ENCODE assay signal across 18 cellular contexts in the genomic region with DNA sequence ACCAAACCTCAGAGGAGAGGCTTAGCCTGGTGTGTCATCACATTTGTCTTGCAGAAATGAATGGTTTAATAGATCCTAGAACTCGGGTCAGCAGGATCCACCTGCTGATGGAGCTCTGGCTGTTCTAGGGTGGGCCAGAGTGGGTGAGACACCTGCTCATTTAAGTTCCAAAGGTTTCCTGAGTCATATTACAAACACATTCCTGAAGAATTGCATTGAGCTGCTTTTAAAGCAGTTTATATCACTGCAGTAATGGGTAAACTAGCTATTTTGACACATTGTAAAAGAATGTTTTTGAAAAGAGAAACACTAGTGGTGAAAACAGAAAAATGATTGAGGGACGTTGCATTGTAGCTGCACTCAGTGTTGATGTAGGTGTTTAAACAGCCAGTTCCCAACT.
DNase-seq lines count a peak whose midpoint lies in the region; ATAC-seq, FAIRE-seq and TF ChIP-seq lines count a peak whose summit lies in the region.
"Had no signal": no experiment of that assay in that cellular context is flagged by ENCODE, and none has a peak within 500 bp of the region (broad histone marks: within the 10 kb centered on the region; RNA-seq: fewer than 3 reads in every experiment).

No MANE protein-coding gene starts in this region.

- TF ChIP-seq CTCF in astrocyte (IDR thresholded peaks at IDR 0.05; ENCODE audit: insufficient read depth, low read depth, low read length) (no peak), keratinocyte (optimal IDR thresholded peaks at IDR 0.05 in 1 of 3, IDR thresholded peaks at IDR 0.05 in 1 of 3, conservative IDR thresholded peaks at IDR 0.05 in 1 of 3; ENCODE audit: extremely low read depth in 1 of 3, insufficient read depth in 2 of 3, low read length in 3 of 3) (no peak), spleen (IDR thresholded peaks at IDR 0.05 in 8 of 11, conservative IDR thresholded peaks at IDR 0.05 in 3 of 11) (no peak)

- no peaks in the 10 kb centered on the region for H4K20me1 ChIP-seq in astrocyte (ENCODE audit: insufficient read depth, low read length)
- no peaks in the 10 kb centered on the region for H4K20me1 ChIP-seq in keratinocyte (ENCODE audit: control insufficient read depth, extremely low read depth, insufficient read depth, low read length)
- no peaks in the 10 kb centered on the region for H4K20me1 ChIP-seq in Karpas-422 (ENCODE audit: insufficient read depth, low read depth, low read length)

- H3K27ac Mint-ChIP-seq in astrocyte (ENCODE audit: unreplicated experiment) = peak overlapping the region; percentile 70
- H3K27ac Mint-ChIP-seq: activated CD4-positive, alpha-beta memory T cell treated with anti-CD3 and anti-CD28 coated beads, Interleukin-2, amount 10 ng/mL, durations not matched to agents 7 days and 5 days had no signal

- no peak overlapping the region for H3K4me3 Mint-ChIP-seq in astrocyte (ENCODE audit: unreplicated experiment)
- H3K4me3 Mint-ChIP-seq: activated CD4-positive, alpha-beta memory T cell treated with anti-CD3 and anti-CD28 coated beads, Interleukin-2, amount 10 ng/mL, durations not matched to agents 7 days and 5 days had no signal

- H3K4me3 ChIP-seq in astrocyte (ENCODE audit: insufficient read depth, low read depth, low read length) (no peak overlapping the region), keratinocyte (ENCODE audit: control insufficient read depth in 2 of 3, extremely low read depth in 1 of 3, insufficient read depth in 2 of 3, low read depth in 1 of 3, low read length in 3 of 3) (no peak overlapping the region), spleen (no peak overlapping the region), Karpas-422 (ENCODE audit: low read length) (no peak overlapping the region)
- H3K4me3 ChIP-seq: uterus had no signal

- H3K9ac ChIP-seq in astrocyte (ENCODE audit: low read length) = no peak overlapping the region
- H3K9ac ChIP-seq in keratinocyte (ENCODE audit: control insufficient read depth, extremely low read depth, insufficient read depth, low read length) = no peak overlapping the region
- H3K9ac ChIP-seq in Karpas-422 (ENCODE audit: low read length) = no peak overlapping the region

- no peaks in the 10 kb centered on the region for H3K27me3 Mint-ChIP-seq in astrocyte (ENCODE audit: low read depth, unreplicated experiment)
- H3K27me3 Mint-ChIP-seq: activated CD4-positive, alpha-beta memory T cell treated with anti-CD3 and anti-CD28 coated beads, Interleukin-2, amount 10 ng/mL, durations not matched to agents 7 days and 5 days had no signal

- H3K27ac ChIP-seq in astrocyte (ENCODE audit: low read depth, low read length) (peak overlapping the region; percentile 2), keratinocyte (ENCODE audit: control insufficient read depth, insufficient read depth, low read length) (no peak overlapping the region), spleen (no peak overlapping the region), Karpas-422 (ENCODE audit: low read length) (no peak overlapping the region)
- H3K27ac ChIP-seq: RWPE1, uterus had no signal

- peak; percentile 35 for DNase-seq in AG08396 (ENCODE audit: low spot score)
- peak; percentile 37 for DNase-seq in HT-29 (ENCODE audit: low spot score)
- peak; percentile 87 for DNase-seq in astrocyte (ENCODE audit: low read depth)
- peak; percentile 28 for DNase-seq in keratinocyte (ENCODE audit: low read depth, low spot score)
- DNase-seq in spleen = no peak
- no peak for DNase-seq in Karpas-422
- DNase-seq: activated CD4-positive, alpha-beta memory T cell treated with anti-CD3 and anti-CD28 coated beads, Interleukin-2, amount 10 ng/mL, durations not matched to agents 7 days and 5 days; activated gamma-delta T cell; GF-D8; NCI-H1105 treated with DMSO at 0.1 percent for 48 hours; NCI-H524 treated with DMSO at 0.1 percent for 48 hours; stimulated activated CD4-positive, alpha-beta T cell treated with anti-CD3 and anti-CD28 coated beads, Interleukin-2, amount 100 ng/mL, for 48 hours; uterus had no signal

- H3K27me3 ChIP-seq in astrocyte (ENCODE audit: insufficient read depth, low read length) = no peaks in the 10 kb centered on the region
- H3K27me3 ChIP-seq in keratinocyte (ENCODE audit: control insufficient read depth, extremely low read depth, insufficient read depth, low read length) = no peaks in the 10 kb centered on the region
- no peaks in the 10 kb centered on the region for H3K27me3 ChIP-seq in spleen (replicated peaks in 1 of 7)
- no peaks in the 10 kb centered on the region for H3K27me3 ChIP-seq in Karpas-422 (ENCODE audit: low read length)
- H3K27me3 ChIP-seq: BE2C, uterus had no signal

- H3K4me1 ChIP-seq in astrocyte (ENCODE audit: insufficient read depth, low read length) (peaks cover 12% of the 10 kb centered on the region), keratinocyte (ENCODE audit: control insufficient read depth, extremely low read depth, insufficient read depth, low read length) (no peaks in the 10 kb centered on the region), spleen (no peaks in the 10 kb centered on the region), Karpas-422 (ENCODE audit: low read length) (no peaks in the 10 kb centered on the region)
- H3K4me1 ChIP-seq: uterus had no signal

- peaks cover 31% of the 10 kb centered on the region for H3K4me1 Mint-ChIP-seq in astrocyte (ENCODE audit: low read depth, unreplicated experiment)
- H3K4me1 Mint-ChIP-seq: activated CD4-positive, alpha-beta memory T cell treated with anti-CD3 and anti-CD28 coated beads, Interleukin-2, amount 10 ng/mL, durations not matched to agents 7 days and 5 days had no signal

- intact Hi-C loops in spleen (cut with DNase I; ENCODE audit: low total_unique reads) = no loop called here

- WGBS in spleen, 5 donors = 71 to 81% (median 73%) methylated on average over 2 of the region's 2 CpGs

- H3K36me3 ChIP-seq in astrocyte (ENCODE audit: insufficient read depth, low read length) (no peaks in the 10 kb centered on the region), keratinocyte (ENCODE audit: control insufficient read depth in 2 of 2, extremely low read depth in 1 of 2, insufficient read depth in 2 of 2, low read length in 2 of 2) (no peaks in the 10 kb centered on the region), spleen (no peaks in the 10 kb centered on the region), Karpas-422 (ENCODE audit: insufficient read depth, low read length) (no peaks in the 10 kb centered on the region)
- H3K36me3 ChIP-seq: BE2C, uterus had no signal

- FAIRE-seq in astrocyte (lab: Jason Lieb, UNC) (peak; percentile 75), keratinocyte (lab: Jason Lieb, UNC) (no peak)

- H3K9me3 Mint-ChIP-seq in astrocyte (ENCODE audit: unreplicated experiment) = peaks cover 2% of the 10 kb centered on the region

- no peaks in the 10 kb centered on the region for H3K9me1 ChIP-seq in keratinocyte (ENCODE audit: control insufficient read depth, extremely low read depth, insufficient read depth, low read length)

- H2AFZ ChIP-seq in astrocyte (ENCODE audit: low read depth, low read length) (no peak overlapping the region), keratinocyte (ENCODE audit: control insufficient read depth, low read length) (no peak overlapping the region), Karpas-422 (ENCODE audit: low read length) (no peak overlapping the region)

- H3K9me2 ChIP-seq in Karpas-422 (replicated peaks; ENCODE audit: insufficient read depth, low read length) = no peaks in the 10 kb centered on the region

- ATAC-seq in HG03175 (IDR thresholded peaks at IDR 0.05; ENCODE audit: unreplicated experiment) (no peak), GM18867 (IDR thresholded peaks at IDR 0.05; ENCODE audit: unreplicated experiment) (no peak)
- ATAC-seq: HCT116 had no signal

- H3K4me2 ChIP-seq in astrocyte (ENCODE audit: low read length) (peak overlapping the region; percentile 13), keratinocyte (ENCODE audit: control insufficient read depth, extremely low read depth, insufficient read depth, low read depth, low read length) (no peak overlapping the region), Karpas-422 (ENCODE audit: low read depth, low read length, poor library complexity, severe bottlenecking) (no peak overlapping the region)

- TF ChIP-seq POLR2A in spleen (IDR thresholded peaks at IDR 0.05) = no peak

- H3K36me3 Mint-ChIP-seq in astrocyte (ENCODE audit: low read depth, unreplicated experiment) = no peaks in the 10 kb centered on the region

- dilution Hi-C loops in keratinocyte (cut with MboI; ENCODE audit: extremely low pct_ligation_motif_present, low sequenced_read_pairs) = no loop called here

- no peaks in the 10 kb centered on the region for H3K79me2 ChIP-seq in astrocyte (ENCODE audit: insufficient read depth, low read length)
- H3K79me2 ChIP-seq in keratinocyte (ENCODE audit: control insufficient read depth, insufficient read depth, low read length) = no peaks in the 10 kb centered on the region
- H3K79me2 ChIP-seq in Karpas-422 (ENCODE audit: low read length) = no peaks in the 10 kb centered on the region

- H3K9me3 ChIP-seq in astrocyte (ENCODE audit: insufficient read depth, low read depth, low read length) (no peaks in the 10 kb centered on the region), keratinocyte (ENCODE audit: control insufficient read depth, low read depth, low read length) (no peaks in the 10 kb centered on the region), spleen (no peaks in the 10 kb centered on the region), Karpas-422 (ENCODE audit: low read length) (no peaks in the 10 kb centered on the region)
- H3K9me3 ChIP-seq: BE2C, uterus had no signal

Comparison
In these comparisons a context has a peak if more than half of its experiments do, and no peak if none do; other contexts are left out.
1. DNase-seq: peak in AG08396 (single experiment), HT-29 (single experiment), astrocyte (single experiment) and keratinocyte (single experiment); none in spleen (single experiment) and Karpas-422 (single experiment).